In genomic region chr21:17903029-17903806, GRCh38 we compare ENCODE assay signal across 8 cellular contexts.
A peak's percentile ranks its signal among the peaks of the same experiment; 100 is the strongest.
DNase-seq lines count a peak whose midpoint lies in the region; ATAC-seq and TF ChIP-seq lines count a peak whose summit lies in the region.

No MANE protein-coding gene starts in this region.

- peak; percentile 81 for TF ChIP-seq CTCF in chondrocyte (IDR thresholded peaks at IDR 0.05)
- TF ChIP-seq CTCF in WERI-Rb-1 (IDR thresholded peaks at IDR 0.05; ENCODE audit: low read depth, low read length): no peak

- no peak overlapping the region for H3K27ac ChIP-seq in WERI-Rb-1

- H3K4me3 ChIP-seq in WERI-Rb-1 (ENCODE audit: low read depth, low read length): no peak overlapping the region

- H3K27ac Mint-ChIP-seq in stimulated activated naive CD8-positive, alpha-beta T cell treated with anti-CD3 and anti-CD28 coated beads, Interleukin-15, amount 100 ng/mL, for 72 hours: no peak overlapping the region
- H3K27ac Mint-ChIP-seq in chondrocyte (ENCODE audit: unreplicated experiment): no peak overlapping the region

- H3K36me3 Mint-ChIP-seq in chondrocyte (ENCODE audit: low read depth): peaks cover 2% of the 10 kb centered on the region

- ATAC-seq in stimulated activated naive CD8-positive, alpha-beta T cell treated with anti-CD3 and anti-CD28 coated beads, Interleukin-15, Interleukin-2, amounts not matched to agents 100 U/mL and 50 U/mL, for 24 hours: peak; percentile 40
- ATAC-seq in stimulated activated naive CD8-positive, alpha-beta T cell treated with anti-CD3 and anti-CD28 coated beads, Interleukin-15, amount 100 ng/mL, for 72 hours: no peak
- no peak for ATAC-seq in HG02938 (IDR thresholded peaks at IDR 0.05; ENCODE audit: unreplicated experiment)

- no peaks in the 10 kb centered on the region for H3K9me3 ChIP-seq in WERI-Rb-1 (ENCODE audit: severe bottlenecking)

- no peak overlapping the region for H3K4me3 Mint-ChIP-seq in stimulated activated naive CD8-positive, alpha-beta T cell treated with anti-CD3 and anti-CD28 coated beads, Interleukin-15, amount 100 ng/mL, for 72 hours
- H3K4me3 Mint-ChIP-seq in chondrocyte (ENCODE audit: unreplicated experiment): no peak overlapping the region

- H3K9me3 Mint-ChIP-seq in stimulated activated naive CD8-positive, alpha-beta T cell treated with anti-CD3 and anti-CD28 coated beads, Interleukin-15, amount 100 ng/mL, for 72 hours: peaks cover 16 to 19% of the 10 kb centered on the region in 2 donors
- H3K9me3 Mint-ChIP-seq in chondrocyte (ENCODE audit: low read depth): peaks cover 3% of the 10 kb centered on the region

- DNase-seq in stimulated activated naive CD8-positive, alpha-beta T cell treated with anti-CD3 and anti-CD28 coated beads, Interleukin-15, Interleukin-2, amounts not matched to agents 100 U/mL and 50 U/mL, for 24 hours: no peak
- DNase-seq in stimulated activated naive CD8-positive, alpha-beta T cell treated with anti-CD3 and anti-CD28 coated beads, Interleukin-15, amount 100 ng/mL, for 72 hours: no peak
- peak; percentile 38 for DNase-seq in NCI-H526 treated with DMSO at 0.1 percent for 48 hours (lab: John Stamatoyannopoulos, UW)
- DNase-seq in chondrocyte (ENCODE audit: low spot score): no peak
- DNase-seq in middle frontal gyrus (ENCODE audit: extremely low spot score, low spot score): peak; percentile 23
- DNase-seq in WERI-Rb-1: no peak
- no peak for DNase-seq in activated CD8-positive, alpha-beta memory T cell treated with anti-CD3 and anti-CD28 coated beads for 24 hours

- H3K36me3 ChIP-seq in WERI-Rb-1: no peaks in the 10 kb centered on the region

- no peaks in the 10 kb centered on the region for H3K27me3 Mint-ChIP-seq in stimulated activated naive CD8-positive, alpha-beta T cell treated with anti-CD3 and anti-CD28 coated beads, Interleukin-15, amount 100 ng/mL, for 72 hours
- H3K27me3 Mint-ChIP-seq in chondrocyte (ENCODE audit: low read depth): peaks cover 14% of the 10 kb centered on the region

- H3K4me1 Mint-ChIP-seq in stimulated activated naive CD8-positive, alpha-beta T cell treated with anti-CD3 and anti-CD28 coated beads, Interleukin-15, amount 100 ng/mL, for 72 hours: peaks cover 15% of the 10 kb centered on the region
- peaks cover 11% of the 10 kb centered on the region for H3K4me1 Mint-ChIP-seq in chondrocyte (ENCODE audit: low read depth)

- no peaks in the 10 kb centered on the region for H3K27me3 ChIP-seq in WERI-Rb-1 (ENCODE audit: insufficient read depth, low read depth, severe bottlenecking)

Comparison
In these comparisons a context has a peak if more than half of its experiments do, and no peak if none do; other contexts are left out.
1. DNase-seq: peak in NCI-H526 treated with DMSO at 0.1 percent for 48 hours (single experiment) and middle frontal gyrus (single experiment); none in stimulated activated naive CD8-positive, alpha-beta T cell treated with anti-CD3 and anti-CD28 coated beads, Interleukin-15, Interleukin-2, amounts not matched to agents 100 U/mL and 50 U/mL, for 24 hours (single experiment), stimulated activated naive CD8-positive, alpha-beta T cell treated with anti-CD3 and anti-CD28 coated beads, Interleukin-15, amount 100 ng/mL, for 72 hours (0 of 2), chondrocyte (single experiment), WERI-Rb-1 (single experiment) and activated CD8-positive, alpha-beta memory T cell treated with anti-CD3 and anti-CD28 coated beads for 24 hours (single experiment).